1 cellular context compared by ENCODE assay signal in the genomic region with DNA sequence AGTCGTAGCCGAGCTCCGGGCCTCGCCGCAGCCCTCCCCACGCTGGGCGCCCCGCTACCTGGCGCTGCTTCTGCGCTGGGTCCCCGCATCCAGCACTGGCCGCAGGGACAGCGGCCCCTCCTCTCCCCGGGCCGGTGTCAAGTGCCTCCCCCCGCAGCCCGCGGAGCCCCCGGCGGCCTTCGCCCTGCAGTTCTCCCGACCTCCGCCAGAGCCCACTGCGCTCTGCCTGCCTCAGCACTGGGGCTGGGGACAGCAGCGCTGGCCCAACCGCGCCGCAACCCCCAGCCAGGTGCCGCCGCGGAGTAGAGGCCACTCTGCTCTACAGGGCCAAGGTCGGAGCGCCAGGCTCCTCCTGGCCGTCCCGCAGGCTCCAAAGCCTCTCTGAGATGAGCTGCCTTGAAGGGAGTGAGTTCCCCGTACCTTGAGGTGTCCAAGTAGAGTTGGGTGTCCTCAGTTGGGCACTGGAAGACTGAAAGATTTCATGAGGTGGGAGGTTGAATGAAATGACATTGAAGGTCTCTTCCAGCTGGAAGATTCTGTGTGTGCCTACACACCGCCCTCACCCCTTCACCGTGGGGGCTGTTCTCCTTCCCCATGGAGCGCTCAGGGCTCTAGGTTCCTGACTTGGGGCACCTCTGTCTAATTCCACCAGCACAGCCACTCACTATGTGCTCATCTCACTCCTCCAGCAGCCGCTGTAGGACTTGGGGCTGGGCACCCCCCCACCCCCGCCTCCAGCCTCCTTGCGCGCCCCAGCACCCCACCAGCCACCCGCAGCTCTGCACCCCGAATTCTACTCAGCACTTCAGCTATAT.
A peak's percentile ranks its signal among the peaks of the same experiment; 100 is the strongest.
TF ChIP-seq lines count a peak whose summit lies in the region.

No MANE protein-coding gene starts in this region.

TF ChIP-seq in HepG2, 621 proteins besides CTCF, POLR2A, EP300 and RAD21 (continued from another document and continues in another):
- TF ChIP-seq, protein P1, sequence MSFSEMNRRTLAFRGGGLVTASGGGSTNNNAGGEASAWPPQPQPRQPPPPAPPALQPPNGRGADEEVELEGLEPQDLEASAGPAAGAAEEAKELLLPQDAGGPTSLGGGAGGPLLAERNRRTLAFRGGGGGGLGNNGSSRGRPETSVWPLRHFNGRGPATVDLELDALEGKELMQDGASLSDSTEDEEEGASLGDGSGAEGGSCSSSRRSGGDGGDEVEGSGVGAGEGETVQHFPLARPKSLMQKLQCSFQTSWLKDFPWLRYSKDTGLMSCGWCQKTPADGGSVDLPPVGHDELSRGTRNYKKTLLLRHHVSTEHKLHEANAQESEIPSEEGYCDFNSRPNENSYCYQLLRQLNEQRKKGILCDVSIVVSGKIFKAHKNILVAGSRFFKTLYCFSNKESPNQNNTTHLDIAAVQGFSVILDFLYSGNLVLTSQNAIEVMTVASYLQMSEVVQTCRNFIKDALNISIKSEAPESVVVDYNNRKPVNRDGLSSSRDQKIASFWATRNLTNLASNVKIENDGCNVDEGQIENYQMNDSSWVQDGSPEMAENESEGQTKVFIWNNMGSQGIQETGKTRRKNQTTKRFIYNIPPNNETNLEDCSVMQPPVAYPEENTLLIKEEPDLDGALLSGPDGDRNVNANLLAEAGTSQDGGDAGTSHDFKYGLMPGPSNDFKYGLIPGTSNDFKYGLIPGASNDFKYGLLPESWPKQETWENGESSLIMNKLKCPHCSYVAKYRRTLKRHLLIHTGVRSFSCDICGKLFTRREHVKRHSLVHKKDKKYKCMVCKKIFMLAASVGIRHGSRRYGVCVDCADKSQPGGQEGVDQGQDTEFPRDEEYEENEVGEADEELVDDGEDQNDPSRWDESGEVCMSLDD (CRISPR knock-in tag; IDR thresholded peaks at IDR 0.05; ENCODE audit: borderline replicate concordance), result peak; percentile 75; the same call in 1 of the 2 replicates
- TF ChIP-seq, protein P2, sequence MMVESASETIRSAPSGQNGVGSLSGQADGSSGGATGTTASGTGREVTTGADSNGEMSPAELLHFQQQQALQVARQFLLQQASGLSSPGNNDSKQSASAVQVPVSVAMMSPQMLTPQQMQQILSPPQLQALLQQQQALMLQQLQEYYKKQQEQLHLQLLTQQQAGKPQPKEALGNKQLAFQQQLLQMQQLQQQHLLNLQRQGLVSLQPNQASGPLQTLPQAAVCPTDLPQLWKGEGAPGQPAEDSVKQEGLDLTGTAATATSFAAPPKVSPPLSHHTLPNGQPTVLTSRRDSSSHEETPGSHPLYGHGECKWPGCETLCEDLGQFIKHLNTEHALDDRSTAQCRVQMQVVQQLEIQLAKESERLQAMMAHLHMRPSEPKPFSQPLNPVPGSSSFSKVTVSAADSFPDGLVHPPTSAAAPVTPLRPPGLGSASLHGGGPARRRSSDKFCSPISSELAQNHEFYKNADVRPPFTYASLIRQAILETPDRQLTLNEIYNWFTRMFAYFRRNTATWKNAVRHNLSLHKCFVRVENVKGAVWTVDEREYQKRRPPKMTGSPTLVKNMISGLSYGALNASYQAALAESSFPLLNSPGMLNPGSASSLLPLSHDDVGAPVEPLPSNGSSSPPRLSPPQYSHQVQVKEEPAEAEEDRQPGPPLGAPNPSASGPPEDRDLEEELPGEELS (CRISPR knock-in tag; IDR thresholded peaks at IDR 0.05), result peak; percentile 41; the same call in 1 of the 2 replicates
- TF ChIP-seq SMAD3 (CRISPR knock-in tag; IDR thresholded peaks at IDR 0.05), result peak; percentile 82; the same call in 1 of the 2 replicates
- peak; percentile 42; the same call in 1 of the 2 replicates for TF ChIP-seq ZZZ3 (CRISPR knock-in tag; IDR thresholded peaks at IDR 0.05; ENCODE audit: borderline replicate concordance)
- TF ChIP-seq, protein P3, sequence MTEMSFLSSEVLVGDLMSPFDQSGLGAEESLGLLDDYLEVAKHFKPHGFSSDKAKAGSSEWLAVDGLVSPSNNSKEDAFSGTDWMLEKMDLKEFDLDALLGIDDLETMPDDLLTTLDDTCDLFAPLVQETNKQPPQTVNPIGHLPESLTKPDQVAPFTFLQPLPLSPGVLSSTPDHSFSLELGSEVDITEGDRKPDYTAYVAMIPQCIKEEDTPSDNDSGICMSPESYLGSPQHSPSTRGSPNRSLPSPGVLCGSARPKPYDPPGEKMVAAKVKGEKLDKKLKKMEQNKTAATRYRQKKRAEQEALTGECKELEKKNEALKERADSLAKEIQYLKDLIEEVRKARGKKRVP (CRISPR knock-in tag; IDR thresholded peaks at IDR 0.05), result peak in 1 of 2 experiments; percentile 50; a peak in 1 of 4 replicates
- peak; percentile 85; the same call in 1 of the 2 replicates for TF ChIP-seq HOXA3 (CRISPR knock-in tag; IDR thresholded peaks at IDR 0.05)
- peak; percentile 73; the same call in 1 of the 2 replicates for TF ChIP-seq HOXA9 (CRISPR knock-in tag; IDR thresholded peaks at IDR 0.05; ENCODE audit: borderline replicate concordance)
- no peak for TF ChIP-seq ZNF747 (CRISPR knock-in tag; IDR thresholded peaks at IDR 0.05; ENCODE audit: borderline replicate concordance)
- TF ChIP-seq, protein P4, sequence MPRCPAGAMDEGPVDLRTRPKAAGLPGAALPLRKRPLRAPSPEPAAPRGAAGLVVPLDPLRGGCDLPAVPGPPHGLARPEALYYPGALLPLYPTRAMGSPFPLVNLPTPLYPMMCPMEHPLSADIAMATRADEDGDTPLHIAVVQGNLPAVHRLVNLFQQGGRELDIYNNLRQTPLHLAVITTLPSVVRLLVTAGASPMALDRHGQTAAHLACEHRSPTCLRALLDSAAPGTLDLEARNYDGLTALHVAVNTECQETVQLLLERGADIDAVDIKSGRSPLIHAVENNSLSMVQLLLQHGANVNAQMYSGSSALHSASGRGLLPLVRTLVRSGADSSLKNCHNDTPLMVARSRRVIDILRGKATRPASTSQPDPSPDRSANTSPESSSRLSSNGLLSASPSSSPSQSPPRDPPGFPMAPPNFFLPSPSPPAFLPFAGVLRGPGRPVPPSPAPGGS (CRISPR knock-in tag; IDR thresholded peaks at IDR 0.05), result peak; percentile 73; the same call in 1 of the 2 replicates
- TF ChIP-seq, protein P5, sequence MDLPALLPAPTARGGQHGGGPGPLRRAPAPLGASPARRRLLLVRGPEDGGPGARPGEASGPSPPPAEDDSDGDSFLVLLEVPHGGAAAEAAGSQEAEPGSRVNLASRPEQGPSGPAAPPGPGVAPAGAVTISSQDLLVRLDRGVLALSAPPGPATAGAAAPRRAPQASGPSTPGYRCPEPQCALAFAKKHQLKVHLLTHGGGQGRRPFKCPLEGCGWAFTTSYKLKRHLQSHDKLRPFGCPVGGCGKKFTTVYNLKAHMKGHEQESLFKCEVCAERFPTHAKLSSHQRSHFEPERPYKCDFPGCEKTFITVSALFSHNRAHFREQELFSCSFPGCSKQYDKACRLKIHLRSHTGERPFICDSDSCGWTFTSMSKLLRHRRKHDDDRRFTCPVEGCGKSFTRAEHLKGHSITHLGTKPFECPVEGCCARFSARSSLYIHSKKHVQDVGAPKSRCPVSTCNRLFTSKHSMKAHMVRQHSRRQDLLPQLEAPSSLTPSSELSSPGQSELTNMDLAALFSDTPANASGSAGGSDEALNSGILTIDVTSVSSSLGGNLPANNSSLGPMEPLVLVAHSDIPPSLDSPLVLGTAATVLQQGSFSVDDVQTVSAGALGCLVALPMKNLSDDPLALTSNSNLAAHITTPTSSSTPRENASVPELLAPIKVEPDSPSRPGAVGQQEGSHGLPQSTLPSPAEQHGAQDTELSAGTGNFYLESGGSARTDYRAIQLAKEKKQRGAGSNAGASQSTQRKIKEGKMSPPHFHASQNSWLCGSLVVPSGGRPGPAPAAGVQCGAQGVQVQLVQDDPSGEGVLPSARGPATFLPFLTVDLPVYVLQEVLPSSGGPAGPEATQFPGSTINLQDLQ (CRISPR knock-in tag; IDR thresholded peaks at IDR 0.05), result 0 out of 2 replicates have a peak, but pooled peaks have one; percentile 39
- peak; percentile 80 for TF ChIP-seq RXRB (CRISPR knock-in tag; IDR thresholded peaks at IDR 0.05; ENCODE audit: borderline replicate concordance)
- no peak for TF ChIP-seq FOXP1 (IDR thresholded peaks at IDR 0.05)
- TF ChIP-seq FOXP1 (CRISPR knock-in tag; IDR thresholded peaks at IDR 0.05), result peak; percentile 17; the same call in 1 of the 2 replicates
- TF ChIP-seq, protein P6, sequence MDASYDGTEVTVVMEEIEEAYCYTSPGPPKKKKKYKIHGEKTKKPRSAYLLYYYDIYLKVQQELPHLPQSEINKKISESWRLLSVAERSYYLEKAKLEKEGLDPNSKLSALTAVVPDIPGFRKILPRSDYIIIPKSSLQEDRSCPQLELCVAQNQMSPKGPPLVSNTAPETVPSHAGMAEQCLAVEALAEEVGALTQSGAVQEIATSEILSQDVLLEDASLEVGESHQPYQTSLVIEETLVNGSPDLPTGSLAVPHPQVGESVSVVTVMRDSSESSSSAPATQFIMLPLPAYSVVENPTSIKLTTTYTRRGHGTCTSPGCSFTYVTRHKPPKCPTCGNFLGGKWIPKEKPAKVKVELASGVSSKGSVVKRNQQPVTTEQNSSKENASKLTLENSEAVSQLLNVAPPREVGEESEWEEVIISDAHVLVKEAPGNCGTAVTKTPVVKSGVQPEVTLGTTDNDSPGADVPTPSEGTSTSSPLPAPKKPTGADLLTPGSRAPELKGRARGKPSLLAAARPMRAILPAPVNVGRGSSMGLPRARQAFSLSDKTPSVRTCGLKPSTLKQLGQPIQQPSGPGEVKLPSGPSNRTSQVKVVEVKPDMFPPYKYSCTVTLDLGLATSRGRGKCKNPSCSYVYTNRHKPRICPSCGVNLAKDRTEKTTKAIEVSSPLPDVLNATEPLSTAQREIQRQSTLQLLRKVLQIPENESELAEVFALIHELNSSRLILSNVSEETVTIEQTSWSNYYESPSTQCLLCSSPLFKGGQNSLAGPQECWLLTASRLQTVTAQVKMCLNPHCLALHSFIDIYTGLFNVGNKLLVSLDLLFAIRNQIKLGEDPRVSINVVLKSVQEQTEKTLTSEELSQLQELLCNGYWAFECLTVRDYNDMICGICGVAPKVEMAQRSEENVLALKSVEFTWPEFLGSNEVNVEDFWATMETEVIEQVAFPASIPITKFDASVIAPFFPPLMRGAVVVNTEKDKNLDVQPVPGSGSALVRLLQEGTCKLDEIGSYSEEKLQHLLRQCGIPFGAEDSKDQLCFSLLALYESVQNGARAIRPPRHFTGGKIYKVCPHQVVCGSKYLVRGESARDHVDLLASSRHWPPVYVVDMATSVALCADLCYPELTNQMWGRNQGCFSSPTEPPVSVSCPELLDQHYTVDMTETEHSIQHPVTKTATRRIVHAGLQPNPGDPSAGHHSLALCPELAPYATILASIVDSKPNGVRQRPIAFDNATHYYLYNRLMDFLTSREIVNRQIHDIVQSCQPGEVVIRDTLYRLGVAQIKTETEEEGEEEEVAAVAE (CRISPR knock-in tag; IDR thresholded peaks at IDR 0.05; ENCODE audit: borderline replicate concordance), result peak; percentile 83
- TF ChIP-seq ARNTL (CRISPR knock-in tag; IDR thresholded peaks at IDR 0.05), result peak; percentile 59; the same call in 1 of the 2 replicates
- peak; percentile 68; the same call in 1 of the 2 replicates for TF ChIP-seq TMF1 (CRISPR knock-in tag; IDR thresholded peaks at IDR 0.05; ENCODE audit: low read depth)
- TF ChIP-seq, protein P7, sequence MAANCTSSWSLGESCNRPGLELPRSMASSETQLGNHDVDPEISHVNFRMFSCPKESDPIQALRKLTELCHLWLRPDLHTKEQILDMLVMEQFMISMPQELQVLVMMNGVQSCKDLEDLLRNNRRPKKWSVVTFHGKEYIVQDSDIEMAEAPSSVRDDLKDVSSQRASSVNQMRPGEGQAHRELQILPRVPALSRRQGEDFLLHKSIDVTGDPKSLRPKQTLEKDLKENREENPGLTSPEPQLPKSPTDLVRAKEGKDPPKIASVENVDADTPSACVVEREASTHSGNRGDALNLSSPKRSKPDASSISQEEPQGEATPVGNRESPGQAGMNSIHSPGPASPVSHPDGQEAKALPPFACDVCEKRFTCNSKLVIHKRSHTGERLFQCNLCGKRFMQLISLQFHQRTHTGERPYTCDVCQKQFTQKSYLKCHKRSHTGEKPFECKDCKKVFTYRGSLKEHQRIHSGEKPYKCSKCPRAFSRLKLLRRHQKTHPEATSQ (CRISPR knock-in tag; IDR thresholded peaks at IDR 0.05; ENCODE audit: borderline replicate concordance), result peak; percentile 91
- TF ChIP-seq, protein P8, sequence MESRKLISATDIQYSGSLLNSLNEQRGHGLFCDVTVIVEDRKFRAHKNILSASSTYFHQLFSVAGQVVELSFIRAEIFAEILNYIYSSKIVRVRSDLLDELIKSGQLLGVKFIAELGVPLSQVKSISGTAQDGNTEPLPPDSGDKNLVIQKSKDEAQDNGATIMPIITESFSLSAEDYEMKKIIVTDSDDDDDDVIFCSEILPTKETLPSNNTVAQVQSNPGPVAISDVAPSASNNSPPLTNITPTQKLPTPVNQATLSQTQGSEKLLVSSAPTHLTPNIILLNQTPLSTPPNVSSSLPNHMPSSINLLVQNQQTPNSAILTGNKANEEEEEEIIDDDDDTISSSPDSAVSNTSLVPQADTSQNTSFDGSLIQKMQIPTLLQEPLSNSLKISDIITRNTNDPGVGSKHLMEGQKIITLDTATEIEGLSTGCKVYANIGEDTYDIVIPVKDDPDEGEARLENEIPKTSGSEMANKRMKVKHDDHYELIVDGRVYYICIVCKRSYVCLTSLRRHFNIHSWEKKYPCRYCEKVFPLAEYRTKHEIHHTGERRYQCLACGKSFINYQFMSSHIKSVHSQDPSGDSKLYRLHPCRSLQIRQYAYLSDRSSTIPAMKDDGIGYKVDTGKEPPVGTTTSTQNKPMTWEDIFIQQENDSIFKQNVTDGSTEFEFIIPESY (CRISPR knock-in tag; IDR thresholded peaks at IDR 0.05), result peak; percentile 77
- peak; percentile 68; the same call in 1 of the 2 replicates for TF ChIP-seq SP4 (CRISPR knock-in tag; IDR thresholded peaks at IDR 0.05)
- TF ChIP-seq HNRNPK (IDR thresholded peaks at IDR 0.05; ENCODE audit: low read depth, low read length, poor library complexity, severe bottlenecking), result peak; percentile 48
- TF ChIP-seq ZNF432 (CRISPR knock-in tag; IDR thresholded peaks at IDR 0.05; ENCODE audit: borderline replicate concordance), result no peak
- TF ChIP-seq KAT7 (CRISPR knock-in tag; IDR thresholded peaks at IDR 0.05; ENCODE audit: borderline replicate concordance), result peak; percentile 92; the same call in 1 of the 2 replicates
- TF ChIP-seq ZNF570 (CRISPR knock-in tag; IDR thresholded peaks at IDR 0.05; ENCODE audit: borderline replicate concordance), result no peak
- peak; percentile 55 for TF ChIP-seq HMG20A (CRISPR knock-in tag; IDR thresholded peaks at IDR 0.05; ENCODE audit: borderline replicate concordance)
- TF ChIP-seq, protein P9, sequence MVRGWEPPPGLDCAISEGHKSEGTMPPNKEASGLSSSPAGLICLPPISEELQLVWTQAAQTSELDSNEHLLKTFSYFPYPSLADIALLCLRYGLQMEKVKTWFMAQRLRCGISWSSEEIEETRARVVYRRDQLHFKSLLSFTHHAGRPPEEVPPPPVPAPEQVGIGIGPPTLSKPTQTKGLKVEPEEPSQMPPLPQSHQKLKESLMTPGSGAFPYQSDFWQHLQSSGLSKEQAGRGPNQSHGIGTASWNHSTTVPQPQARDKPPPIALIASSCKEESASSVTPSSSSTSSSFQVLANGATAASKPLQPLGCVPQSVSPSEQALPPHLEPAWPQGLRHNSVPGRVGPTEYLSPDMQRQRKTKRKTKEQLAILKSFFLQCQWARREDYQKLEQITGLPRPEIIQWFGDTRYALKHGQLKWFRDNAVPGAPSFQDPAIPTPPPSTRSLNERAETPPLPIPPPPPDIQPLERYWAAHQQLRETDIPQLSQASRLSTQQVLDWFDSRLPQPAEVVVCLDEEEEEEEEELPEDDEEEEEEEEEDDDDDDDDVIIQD (CRISPR knock-in tag; IDR thresholded peaks at IDR 0.05; ENCODE audit: low read depth), result peak; percentile 87
- TF ChIP-seq ZNF468 (CRISPR knock-in tag; IDR thresholded peaks at IDR 0.05), result 0 out of 2 replicates have a peak, but pooled peaks have one; percentile 45
